In genomic region chr17:37558299-37558698, GRCh38 we compare ENCODE assay signal across 18 cellular contexts. TPM values are rescaled to one million over a fixed set of nuclear protein-coding genes. Genes with fewer than 3 reads are reported as not detected.
A peak's percentile ranks its signal among the peaks of the same experiment; 100 is the strongest.
DNase-seq lines count a peak whose midpoint lies in the region; ATAC-seq lines count a peak whose summit lies in the region.
"Had no signal": no experiment of that assay in that cellular context is flagged by ENCODE, and none has a peak within 500 bp of the region (broad histone marks: within the 10 kb centered on the region; RNA-seq: fewer than 3 reads in every experiment).

No MANE protein-coding gene starts in this region.

- H3K27me3 Mint-ChIP-seq in activated naive CD4-positive, alpha-beta T cell treated with anti-CD3 and anti-CD28 coated beads, Interleukin-2, amount 50 U/mL, for 24 hours, result no peaks in the 10 kb centered on the region

- no peaks in the 10 kb centered on the region for H3K27me3 ChIP-seq in mesenchymal stem cell (ENCODE audit: control insufficient read depth in 1 of 2, insufficient read depth in 1 of 2, low read length in 2 of 2)
- H3K27me3 ChIP-seq: BE2C had no signal

- peaks cover 20 to 80% of the 10 kb centered on the region in 2 experiments for H3K36me3 ChIP-seq in mesenchymal stem cell (ENCODE audit: control insufficient read depth in 1 of 2, insufficient read depth in 2 of 2, low read depth in 1 of 2, low read length in 2 of 2)

- no peak overlapping the region for H2AK5ac ChIP-seq in mesenchymal stem cell (ENCODE audit: low read length, severe bottlenecking)

- no peak overlapping the region for H2BK12ac ChIP-seq in mesenchymal stem cell (ENCODE audit: low read length in 2 of 2)

- no peak overlapping the region for H2AFZ ChIP-seq in mesenchymal stem cell (ENCODE audit: low read depth, low read length)

- no peak overlapping the region for H3K4me2 ChIP-seq in mesenchymal stem cell (ENCODE audit: low read length, poor library complexity, severe bottlenecking)
- H3K4me2 ChIP-seq: A549 had no signal

- H3K4me3 ChIP-seq in mesenchymal stem cell (ENCODE audit: insufficient read depth in 1 of 2, low read depth in 1 of 2, low read length in 2 of 2), result no peak overlapping the region
- H3K4me3 ChIP-seq: A549 had no signal

- no peak overlapping the region for H3K4me3 Mint-ChIP-seq in activated naive CD4-positive, alpha-beta T cell treated with anti-CD3 and anti-CD28 coated beads, Interleukin-2, amount 50 U/mL, for 24 hours
- H3K4me3 Mint-ChIP-seq: CD8-positive, alpha-beta T cell; H9 had no signal

- no peak overlapping the region for H3K14ac ChIP-seq in mesenchymal stem cell (ENCODE audit: low read length in 2 of 2)

- no peak overlapping the region for H3K4ac ChIP-seq in mesenchymal stem cell (ENCODE audit: low read depth in 1 of 2, low read length in 2 of 2)

- ATAC-seq in activated naive CD4-positive, alpha-beta T cell treated with anti-CD3 and anti-CD28 coated beads, Interleukin-2, amount 50 U/mL, for 72 hours, result no peak
- ATAC-seq in HG02678 (IDR thresholded peaks at IDR 0.05; ENCODE audit: unreplicated experiment) (no peak), HG03196 (IDR thresholded peaks at IDR 0.05; ENCODE audit: unreplicated experiment) (no peak)
- ATAC-seq: A549; CD8-positive, alpha-beta T cell; HepG2 had no signal

- H3K9ac ChIP-seq in mesenchymal stem cell (ENCODE audit: low read length), result no peak overlapping the region

- no peaks in the 10 kb centered on the region for H3K9me3 ChIP-seq in mesenchymal stem cell (ENCODE audit: control insufficient read depth, low read length)
- H3K9me3 ChIP-seq: A549, BE2C had no signal

- peaks cover 15% of the 10 kb centered on the region for H3K4me1 Mint-ChIP-seq in activated naive CD4-positive, alpha-beta T cell treated with anti-CD3 and anti-CD28 coated beads, Interleukin-2, amount 50 U/mL, for 24 hours

- no peaks in the 10 kb centered on the region for H3K4me1 ChIP-seq in mesenchymal stem cell (ENCODE audit: control insufficient read depth, insufficient read depth, low read depth, low read length)
- H3K4me1 ChIP-seq: A549 had no signal

- no peak for DNase-seq in activated naive CD4-positive, alpha-beta T cell treated with anti-CD3 and anti-CD28 coated beads, Interleukin-2, amount 50 U/mL, for 72 hours (ENCODE audit: low spot score in 2 of 2)
- DNase-seq in amniotic epithelial cell (ENCODE audit: low read depth) (peak; percentile 50), mesenchymal stem cell (peak; percentile 30), inferior parietal cortex (ENCODE audit: extremely low spot score) (no peak)
- DNase-seq: BE2C; CD8-positive, alpha-beta T cell; COR-L47; DMS153; DND-41; GDM1; GOT3; H9 had no signal

- peaks cover 10% of the 10 kb centered on the region for H3K79me1 ChIP-seq in mesenchymal stem cell (replicated peaks; ENCODE audit: low read length, poor library complexity, severe bottlenecking)

- H3K36me3 Mint-ChIP-seq in activated naive CD4-positive, alpha-beta T cell treated with anti-CD3 and anti-CD28 coated beads, Interleukin-2, amount 50 U/mL, for 24 hours, result peaks cover 7% of the 10 kb centered on the region
- H3K36me3 Mint-ChIP-seq in activated naive CD4-positive, alpha-beta T cell treated with anti-CD3 and anti-CD28 coated beads, Interleukin-2, amount 50 U/mL, for 72 hours, result peaks cover 3 to 12% of the 10 kb centered on the region in 2 donors

- no peak overlapping the region for H4K8ac ChIP-seq in mesenchymal stem cell (ENCODE audit: low read length)

- no peak overlapping the region for H3K23ac ChIP-seq in mesenchymal stem cell (ENCODE audit: low read length in 2 of 2)

- no CpG with 5 or more reads among the region's 2 CpGs for WGBS in mesenchymal stem cell

- H2BK15ac ChIP-seq in mesenchymal stem cell (ENCODE audit: low read depth, poor library complexity, severe bottlenecking), result no peak overlapping the region

- no peak overlapping the region for H2BK5ac ChIP-seq in mesenchymal stem cell (ENCODE audit: low read depth, low read length, poor library complexity, severe bottlenecking)

- H3K27ac Mint-ChIP-seq in activated naive CD4-positive, alpha-beta T cell treated with anti-CD3 and anti-CD28 coated beads, Interleukin-2, amount 50 U/mL, for 24 hours, result peak overlapping the region; percentile 79
- peak overlapping the region in 1 of 2 donors; percentile 15 for H3K27ac Mint-ChIP-seq in activated naive CD4-positive, alpha-beta T cell treated with anti-CD3 and anti-CD28 coated beads, Interleukin-2, amount 50 U/mL, for 72 hours

- no peaks in the 10 kb centered on the region for H3K9me3 Mint-ChIP-seq in activated naive CD4-positive, alpha-beta T cell treated with anti-CD3 and anti-CD28 coated beads, Interleukin-2, amount 50 U/mL, for 24 hours
- H3K9me3 Mint-ChIP-seq in activated naive CD4-positive, alpha-beta T cell treated with anti-CD3 and anti-CD28 coated beads, Interleukin-2, amount 50 U/mL, for 72 hours, result no peaks in the 10 kb centered on the region
- H3K9me3 Mint-ChIP-seq: CD8-positive, alpha-beta T cell; H9 had no signal

- no peak overlapping the region for H3K18ac ChIP-seq in mesenchymal stem cell (ENCODE audit: low read depth in 1 of 2, low read length in 2 of 2)

- no peak overlapping the region for H2BK120ac ChIP-seq in mesenchymal stem cell (ENCODE audit: low read depth, low read length)

- no peak overlapping the region for H4K91ac ChIP-seq in mesenchymal stem cell (ENCODE audit: low read length)

- no peak overlapping the region for H3K27ac ChIP-seq in mesenchymal stem cell (ENCODE audit: low read length, poor library complexity, severe bottlenecking)
- H3K27ac ChIP-seq: A549, C4-2B had no signal

RNA-seq across cellular contexts. Expression of gene SYNRG, which starts 50.9 kb away (rescaled TPM):
- 10 to 100 TPM; 53.3 to 76.5 TPM for total RNA-seq in activated naive CD4-positive, alpha-beta T cell treated with anti-CD3 and anti-CD28 coated beads, Interleukin-2, amount 50 U/mL, for 72 hours
- 18.9 TPM for polyA plus RNA-seq in mesenchymal stem cell (2013, experiment 1 of 2)
- 17.9 TPM for polyA plus RNA-seq in mesenchymal stem cell (2013, experiment 2 of 2)

Comparison
In these comparisons a context has a peak if more than half of its experiments do, and no peak if none do; other contexts are left out.
1. DNase-seq: peak in amniotic epithelial cell (single experiment) and mesenchymal stem cell (single experiment); none in activated naive CD4-positive, alpha-beta T cell treated with anti-CD3 and anti-CD28 coated beads, Interleukin-2, amount 50 U/mL, for 72 hours (0 of 2) and inferior parietal cortex (single experiment).